Comparison of ENCODE assay signal across 16 cellular contexts in the genomic region with DNA sequence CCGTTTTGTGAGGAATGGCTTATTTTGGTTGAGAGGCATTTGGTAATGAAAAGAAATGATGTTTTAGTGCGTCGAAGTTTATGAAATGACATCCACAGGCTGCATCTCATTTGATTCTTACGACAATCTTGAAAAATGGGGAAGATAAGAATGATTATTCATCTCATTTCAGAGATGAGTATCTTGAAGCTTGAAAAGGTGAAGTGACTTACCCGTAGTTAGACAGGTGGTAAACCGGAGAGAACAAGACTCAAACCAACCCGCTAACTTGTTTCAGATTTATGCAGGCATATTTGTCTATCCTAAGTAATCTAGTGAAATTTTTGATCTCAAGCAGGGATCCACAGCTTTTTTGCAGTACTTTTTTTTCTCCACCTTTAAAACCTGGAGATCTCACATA. TPM values are rescaled to one million over a fixed set of nuclear protein-coding genes. Genes with fewer than 3 reads are reported as not detected.
DNase-seq lines count a peak whose midpoint lies in the region; ATAC-seq and TF ChIP-seq lines count a peak whose summit lies in the region.
"Had no signal": no experiment of that assay in that cellular context is flagged by ENCODE, and none has a peak within 500 bp of the region (broad histone marks: within the 10 kb centered on the region; RNA-seq: fewer than 3 reads in every experiment).

No MANE protein-coding gene starts in this region.

- H3K9me3 Mint-ChIP-seq in activated naive CD4-positive, alpha-beta T cell treated with anti-CD3 and anti-CD28 coated beads for 36 hours, result no peaks in the 10 kb centered on the region
- H3K9me3 Mint-ChIP-seq in WTC11, result no peaks in the 10 kb centered on the region

- H3K4me1 Mint-ChIP-seq in activated naive CD4-positive, alpha-beta T cell treated with anti-CD3 and anti-CD28 coated beads for 36 hours (ENCODE audit: low read depth), result peaks cover 97% of the 10 kb centered on the region
- H3K4me1 Mint-ChIP-seq in WTC11, result peaks cover 97% of the 10 kb centered on the region

- H3K27me3 Mint-ChIP-seq in activated naive CD4-positive, alpha-beta T cell treated with anti-CD3 and anti-CD28 coated beads for 36 hours (ENCODE audit: low read depth), result no peaks in the 10 kb centered on the region
- H3K27me3 Mint-ChIP-seq in WTC11 (ENCODE audit: low read depth), result no peaks in the 10 kb centered on the region

- H2AFZ ChIP-seq in hepatocyte, result no peak overlapping the region

- intact Hi-C loops in activated naive CD4-positive, alpha-beta T cell treated with anti-CD3 and anti-CD28 coated beads for 36 hours (cut with micrococcal nuclease), result loop anchor here (5.0 to 10.0 kb wide), 6 partner anchors 1215 to 1600 kb away; partner anchors contain the start of genes HSPA8 and POU2F3

- ATAC-seq in WTC11 (no peak), GM18907 (IDR thresholded peaks at IDR 0.05; ENCODE audit: unreplicated experiment) (no peak), HG02571 (IDR thresholded peaks at IDR 0.05; ENCODE audit: unreplicated experiment) (no peak), GM19397 (IDR thresholded peaks at IDR 0.05; ENCODE audit: unreplicated experiment) (no peak)

- H3K27ac ChIP-seq in hepatocyte (peak overlapping the region; percentile 89), temporal lobe (ENCODE audit: low read depth, low read length) (peak overlapping the region; percentile 40)
- H3K27ac ChIP-seq: thyroid gland, WERI-Rb-1 had no signal

- peaks cover 55% of the 10 kb centered on the region for H3K79me2 ChIP-seq in hepatocyte

- no peak overlapping the region for H3K4me2 ChIP-seq in hepatocyte

- 95% methylated on average over 7 of the region's 7 CpGs for WGBS in hepatocyte (ENCODE audit: low lambda C conversion rate, missing lambda C conversion rate)

- POLR2A ChIA-PET in WTC11 (lab: Charles Lee), result no interaction called here

- H3K27ac Mint-ChIP-seq in activated naive CD4-positive, alpha-beta T cell treated with anti-CD3 and anti-CD28 coated beads for 36 hours, result peak overlapping the region; percentile 96
- peak overlapping the region; percentile 61 for H3K27ac Mint-ChIP-seq in WTC11

- no peaks in the 10 kb centered on the region for H3K9me2 ChIP-seq in hepatocyte (replicated peaks; ENCODE audit: insufficient read depth)

- no peak overlapping the region for H3K4me3 ChIP-seq in hepatocyte
- H3K4me3 ChIP-seq: thyroid gland had no signal

- no peaks in the 10 kb centered on the region for H4K20me1 ChIP-seq in hepatocyte (ENCODE audit: insufficient read depth, poor library complexity, severe bottlenecking)

- no peaks in the 10 kb centered on the region for H3K36me3 ChIP-seq in hepatocyte (replicated peaks; ENCODE audit: insufficient read depth, low read depth)
- H3K36me3 ChIP-seq: thyroid gland, WERI-Rb-1 had no signal

- no peak for TF ChIP-seq CTCF in WTC11 (IDR thresholded peaks at IDR 0.05)
- TF ChIP-seq CTCF in hepatocyte (IDR thresholded peaks at IDR 0.05; ENCODE audit: poor library complexity), result no peak

- CTCF ChIA-PET in activated naive CD4-positive, alpha-beta T cell treated with anti-CD3 and anti-CD28 coated beads for 36 hours (lab: Charles Lee), result interaction anchor here (0.7 kb wide), 1 partner anchor 21 kb away, joined by 3 read pairs; no protein-coding TSS in a partner anchor
- CTCF ChIA-PET in WTC11 (lab: Charles Lee), result no interaction called here

- H3K4me3 Mint-ChIP-seq in activated naive CD4-positive, alpha-beta T cell treated with anti-CD3 and anti-CD28 coated beads for 36 hours, result peak overlapping the region; percentile 23
- H3K4me3 Mint-ChIP-seq in WTC11, result no peak overlapping the region

- H3K4me1 ChIP-seq in hepatocyte (ENCODE audit: insufficient read depth), result peaks cover 31% of the 10 kb centered on the region

- peaks cover 2% of the 10 kb centered on the region for H3K36me3 Mint-ChIP-seq in activated naive CD4-positive, alpha-beta T cell treated with anti-CD3 and anti-CD28 coated beads for 36 hours (ENCODE audit: low read depth)
- peaks cover 3% of the 10 kb centered on the region; the same call in 1 of the 2 replicates for H3K36me3 Mint-ChIP-seq in WTC11

- no peak for DNase-seq in activated naive CD4-positive, alpha-beta T cell treated with anti-CD3 and anti-CD28 coated beads for 36 hours
- DNase-seq in activated naive CD4-positive, alpha-beta T cell treated with anti-CD3 and anti-CD28 coated beads, Interleukin-2, amount 50 U/mL, for 16 hours, result no peak
- DNase-seq in WTC11 (ENCODE audit: low spot score) (no peak), hepatocyte (ENCODE audit: low spot score) (no peak)
- DNase-seq: ACHN; GDM1; NCI-H1436; NCI-H446; retina; stimulated activated CD4-positive, alpha-beta T cell treated with anti-CD3 and anti-CD28 coated beads, Interleukin-1b, Interleukin-23, amount 100 ng/mL, for 48 hours; thyroid gland; WERI-Rb-1 had no signal

- H3K27me3 ChIP-seq in hepatocyte, result no peaks in the 10 kb centered on the region
- H3K27me3 ChIP-seq: thyroid gland had no signal

- no peaks in the 10 kb centered on the region for H3K9me3 ChIP-seq in hepatocyte (ENCODE audit: low read depth)
- H3K9me3 ChIP-seq: thyroid gland had no signal

TF ChIP-seq in WTC11, 78 proteins besides CTCF, POLR2A, EP300 and RAD21:
- TF ChIP-seq TEAD4 (CRISPR knock-in tag; IDR thresholded peaks at IDR 0.05) (no peak), CREB1 (CRISPR knock-in tag; IDR thresholded peaks at IDR 0.05) (no peak), ZNF671 (CRISPR knock-in tag; IDR thresholded peaks at IDR 0.05) (no peak), NR3C1 (CRISPR knock-in tag; conservative IDR thresholded peaks at IDR 0.05; ENCODE audit: low read depth) (no peak), ELF4 (CRISPR knock-in tag; IDR thresholded peaks at IDR 0.05; ENCODE audit: low read depth) (no peak), SOX15 (CRISPR knock-in tag; IDR thresholded peaks at IDR 0.05) (no peak)
- TF ChIP-seq, protein P1, sequence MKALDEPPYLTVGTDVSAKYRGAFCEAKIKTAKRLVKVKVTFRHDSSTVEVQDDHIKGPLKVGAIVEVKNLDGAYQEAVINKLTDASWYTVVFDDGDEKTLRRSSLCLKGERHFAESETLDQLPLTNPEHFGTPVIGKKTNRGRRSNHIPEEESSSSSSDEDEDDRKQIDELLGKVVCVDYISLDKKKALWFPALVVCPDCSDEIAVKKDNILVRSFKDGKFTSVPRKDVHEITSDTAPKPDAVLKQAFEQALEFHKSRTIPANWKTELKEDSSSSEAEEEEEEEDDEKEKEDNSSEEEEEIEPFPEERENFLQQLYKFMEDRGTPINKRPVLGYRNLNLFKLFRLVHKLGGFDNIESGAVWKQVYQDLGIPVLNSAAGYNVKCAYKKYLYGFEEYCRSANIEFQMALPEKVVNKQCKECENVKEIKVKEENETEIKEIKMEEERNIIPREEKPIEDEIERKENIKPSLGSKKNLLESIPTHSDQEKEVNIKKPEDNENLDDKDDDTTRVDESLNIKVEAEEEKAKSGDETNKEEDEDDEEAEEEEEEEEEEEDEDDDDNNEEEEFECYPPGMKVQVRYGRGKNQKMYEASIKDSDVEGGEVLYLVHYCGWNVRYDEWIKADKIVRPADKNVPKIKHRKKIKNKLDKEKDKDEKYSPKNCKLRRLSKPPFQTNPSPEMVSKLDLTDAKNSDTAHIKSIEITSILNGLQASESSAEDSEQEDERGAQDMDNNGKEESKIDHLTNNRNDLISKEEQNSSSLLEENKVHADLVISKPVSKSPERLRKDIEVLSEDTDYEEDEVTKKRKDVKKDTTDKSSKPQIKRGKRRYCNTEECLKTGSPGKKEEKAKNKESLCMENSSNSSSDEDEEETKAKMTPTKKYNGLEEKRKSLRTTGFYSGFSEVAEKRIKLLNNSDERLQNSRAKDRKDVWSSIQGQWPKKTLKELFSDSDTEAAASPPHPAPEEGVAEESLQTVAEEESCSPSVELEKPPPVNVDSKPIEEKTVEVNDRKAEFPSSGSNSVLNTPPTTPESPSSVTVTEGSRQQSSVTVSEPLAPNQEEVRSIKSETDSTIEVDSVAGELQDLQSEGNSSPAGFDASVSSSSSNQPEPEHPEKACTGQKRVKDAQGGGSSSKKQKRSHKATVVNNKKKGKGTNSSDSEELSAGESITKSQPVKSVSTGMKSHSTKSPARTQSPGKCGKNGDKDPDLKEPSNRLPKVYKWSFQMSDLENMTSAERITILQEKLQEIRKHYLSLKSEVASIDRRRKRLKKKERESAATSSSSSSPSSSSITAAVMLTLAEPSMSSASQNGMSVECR (CRISPR knock-in tag; IDR thresholded peaks at IDR 0.05; ENCODE audit: borderline replicate concordance), result no peak
- TF ChIP-seq, protein P2, sequence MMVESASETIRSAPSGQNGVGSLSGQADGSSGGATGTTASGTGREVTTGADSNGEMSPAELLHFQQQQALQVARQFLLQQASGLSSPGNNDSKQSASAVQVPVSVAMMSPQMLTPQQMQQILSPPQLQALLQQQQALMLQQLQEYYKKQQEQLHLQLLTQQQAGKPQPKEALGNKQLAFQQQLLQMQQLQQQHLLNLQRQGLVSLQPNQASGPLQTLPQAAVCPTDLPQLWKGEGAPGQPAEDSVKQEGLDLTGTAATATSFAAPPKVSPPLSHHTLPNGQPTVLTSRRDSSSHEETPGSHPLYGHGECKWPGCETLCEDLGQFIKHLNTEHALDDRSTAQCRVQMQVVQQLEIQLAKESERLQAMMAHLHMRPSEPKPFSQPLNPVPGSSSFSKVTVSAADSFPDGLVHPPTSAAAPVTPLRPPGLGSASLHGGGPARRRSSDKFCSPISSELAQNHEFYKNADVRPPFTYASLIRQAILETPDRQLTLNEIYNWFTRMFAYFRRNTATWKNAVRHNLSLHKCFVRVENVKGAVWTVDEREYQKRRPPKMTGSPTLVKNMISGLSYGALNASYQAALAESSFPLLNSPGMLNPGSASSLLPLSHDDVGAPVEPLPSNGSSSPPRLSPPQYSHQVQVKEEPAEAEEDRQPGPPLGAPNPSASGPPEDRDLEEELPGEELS (CRISPR knock-in tag; IDR thresholded peaks at IDR 0.05), result no peak

RNA-seq across cellular contexts. Expression of gene SORL1, which starts 9.7 kb away (rescaled TPM):
- 10 to 100 TPM; 66.8 to 67.2 TPM for total RNA-seq in activated naive CD4-positive, alpha-beta T cell treated with anti-CD3 and anti-CD28 coated beads for 36 hours
- 78.1 to 87.1 TPM (median 78.1 TPM) in 3 replicates for total RNA-seq in WTC11 (2021)
- 26.5 and 29.2 TPM in 2 replicates for total RNA-seq in hepatocyte
- 13.5 and 14.9 TPM in 2 replicates for polyA plus RNA-seq in hepatocyte
- total RNA-seq in temporal lobe, result 40.6 TPM
